ENCODE assay signal across 1 cellular context in genomic region chr11:125938418-125938817, GRCh38.
TF ChIP-seq lines count a peak whose summit lies in the region.

No MANE protein-coding gene starts in this region.

TF ChIP-seq in H1, 55 proteins besides CTCF, POLR2A, EP300 and RAD21:
- no peak for TF ChIP-seq RBBP5 (IDR thresholded peaks at IDR 0.05; ENCODE audit: borderline replicate concordance, low read depth, low read length)
